ENCODE assay signal across 21 cellular contexts in genomic region chr12:126095748-126096510, GRCh38.
"Had no signal": no experiment of that assay in that cellular context is flagged by ENCODE, and none has a peak within 500 bp of the region (broad histone marks: within the 10 kb centered on the region; RNA-seq: fewer than 3 reads in every experiment).

No MANE protein-coding gene starts in this region.

- DNase-seq: effector memory CD4-positive, alpha-beta T cell; gastrocnemius medialis; immature natural killer cell; kidney; left cardiac atrium; left ventricle myocardium superior; mesenchymal stem cell; midbrain; naive thymus-derived CD4-positive, alpha-beta T cell; nephron progenitor cell; stimulated activated CD4-positive, alpha-beta T cell treated with anti-CD3 and anti-CD28 coated beads, Interleukin-2, amount 100 ng/mL, for 48 hours; stimulated activated naive CD4-positive, alpha-beta T cell treated with Interleukin-2 at 50 U/mL for 16 hours; tibial artery; uterus had no signal

- H3K9me3 ChIP-seq: gastrocnemius medialis, neutrophil, right atrium auricular region, suprapubic skin, tibial artery, upper lobe of left lung, uterus had no signal

- H3K36me3 ChIP-seq: gastrocnemius medialis, neutrophil, right atrium auricular region, suprapubic skin, tibial artery, upper lobe of left lung, uterus had no signal

- FAIRE-seq: endometrium, kidney had no signal

- H3K4me1 ChIP-seq: gastrocnemius medialis, right atrium auricular region, suprapubic skin, tibial artery, upper lobe of left lung, uterus had no signal

- H3K27ac ChIP-seq: gastrocnemius medialis, neutrophil, right atrium auricular region, suprapubic skin, tibial artery, upper lobe of left lung, uterus had no signal

- H3K27me3 ChIP-seq: gastrocnemius medialis, neutrophil, right atrium auricular region, suprapubic skin, tibial artery, upper lobe of left lung, uterus had no signal

- H3K4me3 ChIP-seq: gastrocnemius medialis, lung, right atrium auricular region, smooth muscle cell, suprapubic skin, tibial artery, upper lobe of left lung, uterus had no signal

- H3K4me2 ChIP-seq: smooth muscle cell had no signal
